In the genomic region with DNA sequence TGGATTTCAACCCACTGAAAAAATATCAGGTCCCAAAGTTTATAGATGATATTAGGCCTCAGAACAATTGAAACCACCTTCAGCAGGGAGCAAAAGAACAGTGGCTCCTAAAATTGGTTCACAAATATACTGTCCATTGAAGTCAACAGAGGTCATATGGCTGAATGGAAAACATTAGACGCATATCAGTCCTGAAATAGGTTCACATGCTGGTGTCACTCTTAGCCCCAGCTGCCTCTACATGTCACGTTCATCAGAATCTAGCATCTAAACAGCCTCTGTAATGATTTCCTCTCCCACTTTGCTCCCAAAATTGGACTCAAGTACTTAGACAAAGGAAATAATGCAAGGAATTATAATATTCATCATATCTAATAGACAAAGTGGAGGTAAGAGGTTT, we compare ENCODE assay signal across 34 cellular contexts. TPM values are rescaled to one million over a fixed set of nuclear protein-coding genes. Genes with fewer than 3 reads are reported as not detected.
"Had no signal": no experiment of that assay in that cellular context is flagged by ENCODE, and none has a peak within 500 bp of the region (broad histone marks: within the 10 kb centered on the region; RNA-seq: fewer than 3 reads in every experiment).

No MANE protein-coding gene starts in this region.

- DNase-seq: activated CD4-positive, alpha-beta memory T cell treated with anti-CD3 and anti-CD28 coated beads for 36 hours; activated CD4-positive, alpha-beta T cell treated with anti-CD3 and anti-CD28 coated beads, Interleukin-2, amount 10 ng/mL, durations not matched to agents 24 days and 14 days; activated CD4-positive, CD25-positive, alpha-beta regulatory T cell treated with anti-CD3 and anti-CD28 coated beads, Interleukin-2, amount 50 U/mL, for 72 hours; activated CD8-positive, alpha-beta memory T cell treated with anti-CD3 and anti-CD28 coated beads, Interleukin-2, amount 50 U/mL, for 48 hours; activated gamma-delta T cell; activated naive CD4-positive, alpha-beta T cell treated with anti-CD3 and anti-CD28 coated beads, Interleukin-2, amount 10 ng/mL, durations not matched to agents 7 days and 5 days; activated naive CD8-positive, alpha-beta T cell treated with anti-CD3 and anti-CD28 coated beads, Interleukin-2, amount 10 ng/mL, durations not matched to agents 7 days and 5 days; activated T-cell treated with anti-CD3 and anti-CD28 coated beads, Interleukin-2, amount 50 U/mL, for 24 hours; central memory CD4-positive, alpha-beta T cell; effector CD4-positive, alpha-beta T cell; hippocampal formation; left cardiac atrium; mammary epithelial cell; naive thymus-derived CD8-positive, alpha-beta T cell; occipital lobe; right lobe of liver; stimulated activated CD4-positive, alpha-beta T cell treated with anti-CD3 and anti-CD28 coated beads, Interleukin-15, amount 100 ng/mL, for 24 hours; stimulated activated CD4-positive, alpha-beta T cell treated with anti-CD3 and anti-CD28 coated beads, Interleukin-2, amount 100 ng/mL, for 24 hours; stimulated activated naive B cell treated with anti-CD40 and anti-IgM and Interleukin-4, amounts not matched to agents 10 μg/mL and 1 μg/mL and 100 μg/mL, for 72 hours; stomach; SW 1271; T-helper 9 cell; thyroid gland; upper lobe of right lung; WERI-Rb-1 had no signal

- H2AFZ ChIP-seq: neural progenitor cell, parathyroid adenoma had no signal

- H3K27ac Mint-ChIP-seq: activated CD4-positive, alpha-beta memory T cell treated with anti-CD3 and anti-CD28 coated beads for 36 hours; activated CD4-positive, alpha-beta T cell treated with anti-CD3 and anti-CD28 coated beads, Interleukin-2, amount 10 ng/mL, durations not matched to agents 24 days and 14 days; activated naive CD4-positive, alpha-beta T cell treated with anti-CD3 and anti-CD28 coated beads, Interleukin-2, amount 10 ng/mL, durations not matched to agents 7 days and 5 days; activated naive CD8-positive, alpha-beta T cell treated with anti-CD3 and anti-CD28 coated beads, Interleukin-2, amount 10 ng/mL, durations not matched to agents 7 days and 5 days; activated T-cell treated with anti-CD3 and anti-CD28 coated beads, Interleukin-2, amount 50 U/mL, for 24 hours; dendritic cell treated with granulocyte-macrophage colony-stimulating factor and Interleukin-4, amounts not matched to agents 40 ng/mL and 50 ng/mL, for 4 days; naive thymus-derived CD8-positive, alpha-beta T cell; neural progenitor cell; stimulated activated naive B cell treated with anti-CD40 and anti-IgM and Interleukin-4, amounts not matched to agents 10 μg/mL and 1 μg/mL and 100 μg/mL, for 72 hours; T-helper 1 cell treated with Interleukin-12 subunit alpha and Interleukin-12 subunit beta and Interleukin-4 antibody, amounts not matched to agents 30 μg/mL and 1 μg/mL, for 36 hours had no signal

- H3K4me3 ChIP-seq: ascending aorta, neural progenitor cell, right lobe of liver, stomach, thyroid gland, upper lobe of right lung had no signal

- H3K9me3 Mint-ChIP-seq: activated CD4-positive, alpha-beta memory T cell treated with anti-CD3 and anti-CD28 coated beads for 36 hours; activated CD4-positive, alpha-beta T cell treated with anti-CD3 and anti-CD28 coated beads, Interleukin-2, amount 10 ng/mL, durations not matched to agents 24 days and 14 days; activated naive CD4-positive, alpha-beta T cell treated with anti-CD3 and anti-CD28 coated beads, Interleukin-2, amount 10 ng/mL, durations not matched to agents 7 days and 5 days; activated naive CD8-positive, alpha-beta T cell treated with anti-CD3 and anti-CD28 coated beads, Interleukin-2, amount 10 ng/mL, durations not matched to agents 7 days and 5 days; dendritic cell treated with granulocyte-macrophage colony-stimulating factor and Interleukin-4, amounts not matched to agents 40 ng/mL and 50 ng/mL, for 4 days; stimulated activated naive B cell treated with anti-CD40 and anti-IgM and Interleukin-4, amounts not matched to agents 10 μg/mL and 1 μg/mL and 100 μg/mL, for 72 hours; T-helper 1 cell treated with Interleukin-12 subunit alpha and Interleukin-12 subunit beta and Interleukin-4 antibody, amounts not matched to agents 30 μg/mL and 1 μg/mL, for 36 hours had no signal

- H3K27ac ChIP-seq: ascending aorta, epithelial cell of prostate, neural progenitor cell, parathyroid adenoma, right lobe of liver, stomach, thyroid gland, upper lobe of right lung, WERI-Rb-1 had no signal

- H3K4me1 ChIP-seq: parathyroid adenoma, right lobe of liver had no signal

- ATAC-seq: left cardiac atrium; naive thymus-derived CD8-positive, alpha-beta T cell; right lobe of liver; stimulated activated naive B cell treated with anti-CD40 and anti-IgM and Interleukin-4, amounts not matched to agents 10 μg/mL and 1 μg/mL and 100 μg/mL, for 72 hours; upper lobe of right lung had no signal

- H3K4me3 Mint-ChIP-seq: activated CD4-positive, alpha-beta memory T cell treated with anti-CD3 and anti-CD28 coated beads for 36 hours; activated CD4-positive, alpha-beta T cell treated with anti-CD3 and anti-CD28 coated beads, Interleukin-2, amount 10 ng/mL, durations not matched to agents 24 days and 14 days; activated naive CD4-positive, alpha-beta T cell treated with anti-CD3 and anti-CD28 coated beads, Interleukin-2, amount 10 ng/mL, durations not matched to agents 7 days and 5 days; activated naive CD8-positive, alpha-beta T cell treated with anti-CD3 and anti-CD28 coated beads, Interleukin-2, amount 10 ng/mL, durations not matched to agents 7 days and 5 days; activated T-cell treated with anti-CD3 and anti-CD28 coated beads, Interleukin-2, amount 50 U/mL, for 24 hours; dendritic cell treated with granulocyte-macrophage colony-stimulating factor and Interleukin-4, amounts not matched to agents 40 ng/mL and 50 ng/mL, for 4 days; naive thymus-derived CD8-positive, alpha-beta T cell; neural progenitor cell; stimulated activated naive B cell treated with anti-CD40 and anti-IgM and Interleukin-4, amounts not matched to agents 10 μg/mL and 1 μg/mL and 100 μg/mL, for 72 hours; T-helper 1 cell treated with Interleukin-12 subunit alpha and Interleukin-12 subunit beta and Interleukin-4 antibody, amounts not matched to agents 30 μg/mL and 1 μg/mL, for 36 hours had no signal

- H3K4me1 Mint-ChIP-seq: activated naive CD4-positive, alpha-beta T cell treated with anti-CD3 and anti-CD28 coated beads, Interleukin-2, amount 10 ng/mL, durations not matched to agents 7 days and 5 days; activated naive CD8-positive, alpha-beta T cell treated with anti-CD3 and anti-CD28 coated beads, Interleukin-2, amount 10 ng/mL, durations not matched to agents 7 days and 5 days; naive thymus-derived CD8-positive, alpha-beta T cell had no signal

- H3K79me2 ChIP-seq: parathyroid adenoma had no signal

- H3K9me3 ChIP-seq: ascending aorta, right lobe of liver, stomach, thyroid gland, upper lobe of right lung had no signal

- H3K36me3 ChIP-seq: ascending aorta, neural progenitor cell, right lobe of liver, stomach, thyroid gland, upper lobe of right lung, WERI-Rb-1 had no signal

- H3K9ac ChIP-seq: neural progenitor cell, parathyroid adenoma had no signal

- H3K4me2 ChIP-seq: neural progenitor cell had no signal

- H3K36me3 Mint-ChIP-seq: activated CD4-positive, alpha-beta memory T cell treated with anti-CD3 and anti-CD28 coated beads for 36 hours; activated naive CD4-positive, alpha-beta T cell treated with anti-CD3 and anti-CD28 coated beads, Interleukin-2, amount 10 ng/mL, durations not matched to agents 7 days and 5 days; activated naive CD8-positive, alpha-beta T cell treated with anti-CD3 and anti-CD28 coated beads, Interleukin-2, amount 10 ng/mL, durations not matched to agents 7 days and 5 days; stimulated activated naive B cell treated with anti-CD40 and anti-IgM and Interleukin-4, amounts not matched to agents 10 μg/mL and 1 μg/mL and 100 μg/mL, for 72 hours had no signal

- FAIRE-seq: frontal cortex, keratinocyte, TTC549 had no signal

- H3K27me3 ChIP-seq: ascending aorta, right lobe of liver, thyroid gland had no signal

RNA-seq across cellular contexts. Expression of a gene that starts 8.7 kb away (rescaled TPM):
- total RNA-seq: activated CD4-positive, alpha-beta memory T cell treated with anti-CD3 and anti-CD28 coated beads for 36 hours; activated CD4-positive, alpha-beta T cell treated with anti-CD3 and anti-CD28 coated beads, Interleukin-2, amount 10 ng/mL, durations not matched to agents 24 days and 14 days; activated naive CD8-positive, alpha-beta T cell treated with anti-CD3 and anti-CD28 coated beads, Interleukin-2, amount 10 ng/mL, durations not matched to agents 7 days and 5 days; naive thymus-derived CD8-positive, alpha-beta T cell had no signal
- polyA plus RNA-seq: naive thymus-derived CD8-positive, alpha-beta T cell had no signal
